Comparison of ENCODE assay signal across 1 cellular context in the genomic region with DNA sequence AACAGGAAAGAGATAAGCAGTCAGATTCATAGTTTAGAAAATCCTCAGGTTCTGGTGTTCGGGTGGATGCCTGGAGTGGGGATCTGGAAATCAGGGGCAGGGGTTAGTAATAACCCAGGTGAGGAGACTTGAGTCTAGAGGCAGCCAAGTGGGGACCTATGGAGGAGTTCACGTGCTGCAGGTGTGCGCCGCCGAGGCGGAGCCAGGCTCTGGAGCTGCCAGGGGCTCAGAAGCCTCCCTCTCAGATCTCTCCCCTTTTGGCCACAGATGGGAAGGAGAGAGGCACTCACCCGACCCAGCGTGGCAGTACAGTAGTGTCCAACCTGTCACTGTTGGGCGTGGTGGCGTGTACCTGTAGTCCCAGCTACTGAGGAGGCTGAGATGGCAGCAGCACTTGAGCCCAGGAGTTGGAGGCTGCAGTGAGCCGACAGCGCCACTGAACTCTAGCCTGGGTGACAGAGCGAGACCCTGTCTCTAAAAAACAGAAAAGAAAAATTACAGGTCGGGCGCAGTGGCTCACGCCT.
TF ChIP-seq lines count a peak whose summit lies in the region.

No MANE protein-coding gene starts in this region.

TF ChIP-seq in GM12878, 131 proteins besides CTCF, POLR2A, EP300 and RAD21:
- TF ChIP-seq ZNF24 (IDR thresholded peaks at IDR 0.05) (no peak), HCFC1 (IDR thresholded peaks at IDR 0.05; ENCODE audit: low read length) (no peak), IKZF1 (conservative IDR thresholded peaks at IDR 0.05) (no peak), TCF3 (IDR thresholded peaks at IDR 0.05; ENCODE audit: borderline replicate concordance, insufficient read depth, low read depth, low read length) (no peak), NRF1 (conservative IDR thresholded peaks at IDR 0.05; ENCODE audit: low read depth, low read length) (no peak), MEF2B (IDR thresholded peaks at IDR 0.05; ENCODE audit: partially characterized antibody, poor library complexity, severe bottlenecking) (no peak), SMAD5 (IDR thresholded peaks at IDR 0.05; ENCODE audit: low read depth) (no peak), SMAD1 (IDR thresholded peaks at IDR 0.05; ENCODE audit: low read depth, partially characterized antibody) (no peak), TCF12 (IDR thresholded peaks at IDR 0.05; ENCODE audit: low read depth, low read length) (no peak), MAX (IDR thresholded peaks at IDR 0.05; ENCODE audit: low read depth, low read length) (no peak), RUNX3 (IDR thresholded peaks at IDR 0.05; ENCODE audit: low read length) (no peak)
- TF ChIP-seq, protein P1, sequence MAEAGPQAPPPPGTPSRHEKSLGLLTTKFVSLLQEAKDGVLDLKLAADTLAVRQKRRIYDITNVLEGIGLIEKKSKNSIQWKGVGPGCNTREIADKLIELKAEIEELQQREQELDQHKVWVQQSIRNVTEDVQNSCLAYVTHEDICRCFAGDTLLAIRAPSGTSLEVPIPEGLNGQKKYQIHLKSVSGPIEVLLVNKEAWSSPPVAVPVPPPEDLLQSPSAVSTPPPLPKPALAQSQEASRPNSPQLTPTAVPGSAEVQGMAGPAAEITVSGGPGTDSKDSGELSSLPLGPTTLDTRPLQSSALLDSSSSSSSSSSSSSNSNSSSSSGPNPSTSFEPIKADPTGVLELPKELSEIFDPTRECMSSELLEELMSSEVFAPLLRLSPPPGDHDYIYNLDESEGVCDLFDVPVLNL (IDR thresholded peaks at IDR 0.05; ENCODE audit: low read depth, low read length): no peak
